ENCODE assay signal across 26 cellular contexts in genomic region chr2:141438536-141438935, GRCh38.
"Had no signal": no experiment of that assay in that cellular context is flagged by ENCODE, and none has a peak within 500 bp of the region (broad histone marks: within the 10 kb centered on the region; RNA-seq: fewer than 3 reads in every experiment).

No MANE protein-coding gene starts in this region.

- DNase-seq: activated CD4-positive, alpha-beta memory T cell treated with anti-CD3 and anti-CD28 coated beads, Interleukin-2, amount 10 ng/mL, durations not matched to agents 7 days and 5 days; activated CD4-positive, alpha-beta T cell treated with anti-CD3 and anti-CD28 coated beads for 1 hour; activated CD4-positive, alpha-beta T cell treated with anti-CD3 and anti-CD28 coated beads, Interleukin-2, amount 10 ng/mL, durations not matched to agents 7 days and 5 days; activated CD8-positive, alpha-beta memory T cell treated with anti-CD3 and anti-CD28 coated beads, Interleukin-2, amount 50 U/mL, for 48 hours; activated gamma-delta T cell; activated naive CD4-positive, alpha-beta T cell treated with anti-CD3 and anti-CD28 coated beads, Interleukin-2, amount 10 ng/mL, durations not matched to agents 7 days and 5 days; activated naive CD8-positive, alpha-beta T cell treated with anti-CD3 and anti-CD28 coated beads, Interleukin-2, amount 10 ng/mL, durations not matched to agents 7 days and 5 days; activated T-cell treated with anti-CD3 and anti-CD28 coated beads, Interleukin-2, amount 50 U/mL, for 24 hours; endodermal cell; foreskin melanocyte; kidney; naive thymus-derived CD4-positive, alpha-beta T cell; nucleus accumbens; psoas muscle; stimulated activated CD4-positive, alpha-beta T cell treated with anti-CD3 and anti-CD28 coated beads, Interleukin-15, amount 100 ng/mL, for 24 hours; stimulated activated CD4-positive, alpha-beta T cell treated with anti-CD3 and anti-CD28 coated beads, Interleukin-2, amount 100 ng/mL, for 24 hours; stimulated activated naive CD4-positive, alpha-beta T cell treated with Interleukin-2 at 50 U/mL for 16 hours; SW 1271; T-helper 17 cell; uterus had no signal

- H3K36me3 ChIP-seq: ascending aorta, right atrium auricular region, uterus had no signal

- ATAC-seq: esophagus mucosa; naive thymus-derived CD4-positive, alpha-beta T cell; psoas muscle; T-helper 17 cell; WTC11 had no signal

- H3K4me3 ChIP-seq: ascending aorta, hepatocyte, psoas muscle, right atrium auricular region, uterus had no signal

- H3K27ac ChIP-seq: ascending aorta, hepatocyte, parathyroid adenoma, psoas muscle, right atrium auricular region, uterus had no signal

- H3K9me3 ChIP-seq: ascending aorta, uterus had no signal

- H3K27me3 ChIP-seq: ascending aorta, hepatocyte, right atrium auricular region, uterus had no signal

- H3K4me1 ChIP-seq: ascending aorta, parathyroid adenoma, psoas muscle, right atrium auricular region, uterus had no signal
